ENCODE assay signal across 1 cellular context in genomic region chr2:54609647-54610046, GRCh38.
TF ChIP-seq lines count a peak whose summit lies in the region.

No MANE protein-coding gene starts in this region.

TF ChIP-seq in HepG2, 621 proteins besides CTCF, POLR2A, EP300 and RAD21 (continued from another document and continues in another):
- no peak for TF ChIP-seq SP4 (CRISPR knock-in tag; IDR thresholded peaks at IDR 0.05)
- no peak for TF ChIP-seq GMEB2 (CRISPR knock-in tag; IDR thresholded peaks at IDR 0.05; ENCODE audit: low read depth)
- TF ChIP-seq MAFK (conservative IDR thresholded peaks at IDR 0.05 in 1 of 2, IDR thresholded peaks at IDR 0.05 in 1 of 2; ENCODE audit: low read length in 2 of 2): no peak
- TF ChIP-seq ZNF33A (CRISPR knock-in tag; IDR thresholded peaks at IDR 0.05; ENCODE audit: borderline replicate concordance): peak; percentile 54; the same call in 1 of the 2 replicates
- TF ChIP-seq E2F5 (CRISPR knock-in tag; conservative IDR thresholded peaks at IDR 0.05): no peak
- TF ChIP-seq ARNTL (CRISPR knock-in tag; IDR thresholded peaks at IDR 0.05): no peak
- TF ChIP-seq KLF6 (CRISPR knock-in tag; IDR thresholded peaks at IDR 0.05): 0 out of 2 replicates have a peak, but pooled peaks have one; percentile 29
- peak; percentile 56 for TF ChIP-seq ARID3A (IDR thresholded peaks at IDR 0.05; ENCODE audit: low read depth, low read length)
- peak; percentile 64; the same call in 1 of the 2 replicates for TF ChIP-seq IKZF5 (CRISPR knock-in tag; IDR thresholded peaks at IDR 0.05)
- TF ChIP-seq ATAD3A (CRISPR knock-in tag; IDR thresholded peaks at IDR 0.05): no peak
- no peak for TF ChIP-seq ZBTB26 (CRISPR knock-in tag; IDR thresholded peaks at IDR 0.05; ENCODE audit: borderline replicate concordance)
- no peak for TF ChIP-seq THYN1 (CRISPR knock-in tag; IDR thresholded peaks at IDR 0.05; ENCODE audit: borderline replicate concordance, low read depth)
- TF ChIP-seq ZNF275 (CRISPR knock-in tag; IDR thresholded peaks at IDR 0.05; ENCODE audit: borderline replicate concordance): no peak
- no peak for TF ChIP-seq YEATS4 (CRISPR knock-in tag; IDR thresholded peaks at IDR 0.05; ENCODE audit: borderline replicate concordance)
- TF ChIP-seq ZNF431 (CRISPR knock-in tag; IDR thresholded peaks at IDR 0.05; ENCODE audit: borderline replicate concordance, low read depth): no peak
- no peak for TF ChIP-seq ZBTB21 (CRISPR knock-in tag; IDR thresholded peaks at IDR 0.05)
- no peak for TF ChIP-seq CAMTA2 (CRISPR knock-in tag; IDR thresholded peaks at IDR 0.05; ENCODE audit: borderline replicate concordance)
- peak; percentile 29; the same call in 1 of the 2 replicates for TF ChIP-seq MED1 (CRISPR knock-in tag; IDR thresholded peaks at IDR 0.05)
- TF ChIP-seq JARID2 (CRISPR knock-in tag; IDR thresholded peaks at IDR 0.05; ENCODE audit: insufficient replicate concordance): no peak
- no peak for TF ChIP-seq CREB1 (IDR thresholded peaks at IDR 0.05)
- no peak for TF ChIP-seq CREB1 (CRISPR knock-in tag; IDR thresholded peaks at IDR 0.05)
- peak; percentile 36; the same call in 1 of the 2 replicates for TF ChIP-seq SOX13 (IDR thresholded peaks at IDR 0.05)
- peak in 1 of 2 experiments; percentile 77; a peak in 2 of 4 replicates for TF ChIP-seq SOX13 (CRISPR knock-in tag; conservative IDR thresholded peaks at IDR 0.05 in 1 of 2, IDR thresholded peaks at IDR 0.05 in 1 of 2)
- TF ChIP-seq ERF (CRISPR knock-in tag; IDR thresholded peaks at IDR 0.05): peak; percentile 57
- no peak for TF ChIP-seq GATAD1 (CRISPR knock-in tag; IDR thresholded peaks at IDR 0.05)
- TF ChIP-seq PAF1 (CRISPR knock-in tag; IDR thresholded peaks at IDR 0.05): no peak
- peak; percentile 25; the same call in 1 of the 2 replicates for TF ChIP-seq ZNF30 (CRISPR knock-in tag; IDR thresholded peaks at IDR 0.05)
- no peak for TF ChIP-seq TCF7 (IDR thresholded peaks at IDR 0.05; ENCODE audit: low read depth)
- peak; percentile 49; the same call in 1 of the 2 replicates for TF ChIP-seq HDAC2 (CRISPR knock-in tag; IDR thresholded peaks at IDR 0.05)
- TF ChIP-seq ZNF75D (CRISPR knock-in tag; IDR thresholded peaks at IDR 0.05; ENCODE audit: borderline replicate concordance): no peak
- no peak for TF ChIP-seq ZNF546 (CRISPR knock-in tag; conservative IDR thresholded peaks at IDR 0.05)
- TF ChIP-seq ZFP41 (CRISPR knock-in tag; IDR thresholded peaks at IDR 0.05; ENCODE audit: borderline replicate concordance): no peak
- TF ChIP-seq ZNF230 (CRISPR knock-in tag; IDR thresholded peaks at IDR 0.05): no peak
- TF ChIP-seq IRF2 (CRISPR knock-in tag; IDR thresholded peaks at IDR 0.05): peak; percentile 44; the same call in 1 of the 2 replicates
- TF ChIP-seq ZMYM4 (CRISPR knock-in tag; IDR thresholded peaks at IDR 0.05): peak; percentile 46
- TF ChIP-seq TOPORS (CRISPR knock-in tag; IDR thresholded peaks at IDR 0.05): no peak
- no peak for TF ChIP-seq CEBPZ (IDR thresholded peaks at IDR 0.05; ENCODE audit: low read length)
- TF ChIP-seq SP140L (CRISPR knock-in tag; IDR thresholded peaks at IDR 0.05; ENCODE audit: borderline replicate concordance): no peak
- TF ChIP-seq SRY (CRISPR knock-in tag; IDR thresholded peaks at IDR 0.05): no peak
- TF ChIP-seq FOXO4 (CRISPR knock-in tag; conservative IDR thresholded peaks at IDR 0.05): 0 out of 2 replicates have a peak, but pooled peaks have one; percentile 88
- TF ChIP-seq MIXL1 (CRISPR knock-in tag; IDR thresholded peaks at IDR 0.05): peak; percentile 32; the same call in 1 of the 2 replicates
- no peak for TF ChIP-seq KLF15 (CRISPR knock-in tag; IDR thresholded peaks at IDR 0.05; ENCODE audit: borderline replicate concordance)
- no peak for TF ChIP-seq TCF7L2 (IDR thresholded peaks at IDR 0.05; ENCODE audit: low read depth, low read length)
- no peak for TF ChIP-seq ZNF260 (CRISPR knock-in tag; IDR thresholded peaks at IDR 0.05; ENCODE audit: borderline replicate concordance, low read depth)
- no peak for TF ChIP-seq MEIS2 (CRISPR knock-in tag; IDR thresholded peaks at IDR 0.05)
- peak; percentile 49; the same call in 1 of the 2 replicates for TF ChIP-seq HMG20A (CRISPR knock-in tag; IDR thresholded peaks at IDR 0.05; ENCODE audit: borderline replicate concordance)
- peak; percentile 62; the same call in 1 of the 2 replicates for TF ChIP-seq ZNF331 (CRISPR knock-in tag; IDR thresholded peaks at IDR 0.05)
- no peak for TF ChIP-seq RERE (CRISPR knock-in tag; IDR thresholded peaks at IDR 0.05; ENCODE audit: low read depth)
- no peak for TF ChIP-seq ZNF224 (CRISPR knock-in tag; IDR thresholded peaks at IDR 0.05)
